29 cellular contexts compared by ENCODE assay signal in genomic region chr12:90479237-90479636, GRCh38.
"Had no signal": no experiment of that assay in that cellular context is flagged by ENCODE, and none has a peak within 500 bp of the region (broad histone marks: within the 10 kb centered on the region; RNA-seq: fewer than 3 reads in every experiment).

No MANE protein-coding gene starts in this region.

- FAIRE-seq: colon, endometrium, endothelial cell of umbilical vein, frontal cortex had no signal

- H3K9me3 Mint-ChIP-seq: dendritic cell treated with granulocyte-macrophage colony-stimulating factor and Interleukin-4, amounts not matched to agents 40 ng/mL and 50 ng/mL, for 4 days; endodermal cell had no signal

- H3K9me3 ChIP-seq: colonic mucosa, esophagus muscularis mucosa, esophagus squamous epithelium, gastrocnemius medialis, gastroesophageal sphincter, heart left ventricle, heart right ventricle had no signal

- H3K27me3 Mint-ChIP-seq: dendritic cell treated with granulocyte-macrophage colony-stimulating factor and Interleukin-4, amounts not matched to agents 40 ng/mL and 50 ng/mL, for 4 days; effector memory CD8-positive, alpha-beta T cell had no signal

- H3K27ac ChIP-seq: colonic mucosa, coronary artery, dorsolateral prefrontal cortex, epithelial cell of prostate, esophagus muscularis mucosa, esophagus squamous epithelium, foreskin keratinocyte, gastrocnemius medialis, gastroesophageal sphincter, heart left ventricle, heart right ventricle had no signal

- ATAC-seq: effector memory CD8-positive, alpha-beta T cell; esophagus mucosa; foreskin keratinocyte; gastrocnemius medialis; gastroesophageal sphincter; heart left ventricle; heart right ventricle had no signal

- H3K4me1 ChIP-seq: colonic mucosa, esophagus squamous epithelium, foreskin keratinocyte, gastrocnemius medialis, heart left ventricle, heart right ventricle had no signal

- H3K27ac Mint-ChIP-seq: dendritic cell treated with granulocyte-macrophage colony-stimulating factor and Interleukin-4, amounts not matched to agents 40 ng/mL and 50 ng/mL, for 4 days; effector memory CD8-positive, alpha-beta T cell; endodermal cell had no signal

- H3K4me3 ChIP-seq: colonic mucosa, coronary artery, dorsolateral prefrontal cortex, esophagus muscularis mucosa, esophagus squamous epithelium, gastrocnemius medialis, gastroesophageal sphincter, heart left ventricle, heart right ventricle had no signal

- DNase-seq: colonic mucosa; cortex of kidney; dermis blood vessel endothelial cell; dorsolateral prefrontal cortex; effector CD4-positive, alpha-beta T cell; effector CD8-positive, alpha-beta T cell; effector memory CD4-positive, alpha-beta T cell; effector memory CD8-positive, alpha-beta T cell; endodermal cell; erythroblast; esophagus squamous epithelium; foreskin fibroblast; foreskin keratinocyte; foreskin melanocyte; gastrocnemius medialis; glutamatergic neuron; head of caudate nucleus; heart left ventricle; heart right ventricle had no signal

- H3K4me3 Mint-ChIP-seq: dendritic cell treated with granulocyte-macrophage colony-stimulating factor and Interleukin-4, amounts not matched to agents 40 ng/mL and 50 ng/mL, for 4 days; effector memory CD8-positive, alpha-beta T cell; endodermal cell had no signal
